In genomic region chr19:16771618-16772017, GRCh38 we compare ENCODE assay signal across 8 cellular contexts. TPM values are rescaled to one million over a fixed set of nuclear protein-coding genes. Genes with fewer than 3 reads are reported as not detected.
DNase-seq lines count a peak whose midpoint lies in the region; ATAC-seq, FAIRE-seq and TF ChIP-seq lines count a peak whose summit lies in the region.

No MANE protein-coding gene starts in this region.

- in situ Hi-C loops in HepG2 (cut with HindIII; ENCODE audit: extremely low pct_ligation_motif_present, low pct_unique_long_range_greater_than_20kb) = loop anchor here (10.0 kb wide), 2 partner anchors 133 to 283 kb away; no protein-coding TSS in a partner anchor

- TF ChIP-seq POLR2A in HepG2 (IDR thresholded peaks at IDR 0.05; ENCODE audit: insufficient read depth in 1 of 2, low read depth in 2 of 2, low read length in 2 of 2) = no peak

- no peaks in the 10 kb centered on the region for H3K36me3 ChIP-seq in HepG2 (replicated peaks in 1 of 2; ENCODE audit: control insufficient read depth in 1 of 2, insufficient read depth in 2 of 2, low read length in 2 of 2)

- no peaks in the 10 kb centered on the region for H3K36me3 Mint-ChIP-seq in activated CD4-positive, alpha-beta T cell treated with anti-CD3 and anti-CD28 coated beads, Interleukin-2, amount 10 ng/mL, durations not matched to agents 24 days and 14 days (ENCODE audit: low read depth)

- FAIRE-seq in HepG2 (lab: Jason Lieb, UNC) = peak; percentile 94

- H3K27me3 Mint-ChIP-seq in activated CD4-positive, alpha-beta T cell treated with anti-CD3 and anti-CD28 coated beads, Interleukin-2, amount 10 ng/mL, durations not matched to agents 24 days and 14 days = peaks cover 2% of the 10 kb centered on the region

- 22% methylated on average over 14 of the region's 14 CpGs for WGBS in HepG2 (ENCODE audit: low lambda C conversion rate)

- H2AFZ ChIP-seq in HepG2 (ENCODE audit: low read length) = no peak overlapping the region

- no peak overlapping the region for H3K4me3 Mint-ChIP-seq in activated CD4-positive, alpha-beta T cell treated with anti-CD3 and anti-CD28 coated beads, Interleukin-2, amount 10 ng/mL, durations not matched to agents 24 days and 14 days

- intact Hi-C loops in activated CD4-positive, alpha-beta T cell treated with anti-CD3 and anti-CD28 coated beads, Interleukin-2, amount 10 ng/mL, durations not matched to agents 24 days and 14 days (cut with micrococcal nuclease) = loop anchor here (1.0 to 5.0 kb wide), 3 partner anchors 128 to 511 kb away; no protein-coding TSS in a partner anchor
- intact Hi-C loops in HepG2 (cut with micrococcal nuclease; ENCODE audit: unreplicated experiment) = loop anchor here (1.0 to 5.0 kb wide), 2 partner anchors 128 to 281 kb away; no protein-coding TSS in a partner anchor

- no peaks in the 10 kb centered on the region for H3K9me3 Mint-ChIP-seq in activated CD4-positive, alpha-beta T cell treated with anti-CD3 and anti-CD28 coated beads, Interleukin-2, amount 10 ng/mL, durations not matched to agents 24 days and 14 days

- no peak overlapping the region for H3K4me2 ChIP-seq in HepG2 (ENCODE audit: low read depth, low read length)

- no peak overlapping the region for H3K4me3 ChIP-seq in AG09309 (ENCODE audit: control insufficient read depth, low read depth, low read length)
- H3K4me3 ChIP-seq in coronary artery = no peak overlapping the region
- no peak overlapping the region for H3K4me3 ChIP-seq in HepG2 (replicated peaks in 1 of 3; ENCODE audit: insufficient read depth in 1 of 3, low read depth in 2 of 3, low read length in 3 of 3)

- H3K9me3 ChIP-seq in HepG2 (ENCODE audit: low read length) = no peaks in the 10 kb centered on the region

- H4K20me1 ChIP-seq in HepG2 (ENCODE audit: insufficient read depth, low read length) = no peaks in the 10 kb centered on the region

- peak; percentile 69 for TF ChIP-seq RAD21 in HepG2 (CRISPR knock-in tag; IDR thresholded peaks at IDR 0.05)

- no peaks in the 10 kb centered on the region for H3K4me1 Mint-ChIP-seq in activated CD4-positive, alpha-beta T cell treated with anti-CD3 and anti-CD28 coated beads, Interleukin-2, amount 10 ng/mL, durations not matched to agents 24 days and 14 days

- CTCF ChIA-PET in HepG2 (lab: Yijun Ruan, JAX; ENCODE audit: low intra/inter-chr PET ratio, low total read pairs) = interaction anchor here (1.7 kb wide), 2 partner anchors 128 to 281 kb away, joined by 10 to 15 read pairs; no protein-coding TSS in a partner anchor

- DNase-seq in AG09309 (ENCODE audit: low read depth) (peak; percentile 45), HCEC 1CT (peak; percentile 43), NCI-H524 treated with DMSO at 0.1 percent for 48 hours (lab: John Stamatoyannopoulos, UW) (peak; percentile 43), coronary artery (ENCODE audit: low spot score) (no peak), HepG2 (ENCODE audit: low spot score) (peak; percentile 66)
- DNase-seq in activated CD4-positive, alpha-beta T cell treated with anti-CD3 and anti-CD28 coated beads, Interleukin-2, amount 10 ng/mL, durations not matched to agents 24 days and 14 days = peak; percentile 92
- peak; percentile 64 to 77 for DNase-seq in stimulated activated CD4-positive, alpha-beta T cell treated with anti-CD3 and anti-CD28 coated beads, Interleukin-4, amount 100 ng/mL, for 48 hours (ENCODE audit: low read depth in 2 of 2)

- H3K27ac ChIP-seq in coronary artery (no peak overlapping the region), HepG2 (ENCODE audit: extremely low read length, insufficient read depth, low read length) (no peak overlapping the region)

- TF ChIP-seq EP300 in HepG2 (IDR thresholded peaks at IDR 0.05; ENCODE audit: low read depth in 2 of 2, low read length in 2 of 2) = no peak
- TF ChIP-seq EP300 in HepG2 (CRISPR knock-in tag; IDR thresholded peaks at IDR 0.05; ENCODE audit: borderline replicate concordance) = no peak

- POLR2A ChIA-PET in HepG2 (lab: Yijun Ruan, JAX) = no interaction called here

- H3K9ac ChIP-seq in HepG2 (ENCODE audit: insufficient read depth, low read depth, low read length) = no peak overlapping the region

- no peaks in the 10 kb centered on the region; a peak in 1 of 5 replicates for H3K27me3 ChIP-seq in HepG2 (ENCODE audit: control insufficient read depth in 1 of 2, insufficient read depth in 2 of 2, low read length in 2 of 2)

- ATAC-seq in HepG2 = peak; percentile 78
- no peak for ATAC-seq in HG02642 (IDR thresholded peaks at IDR 0.05; ENCODE audit: poor library complexity, unreplicated experiment)

- TF ChIP-seq CTCF in AG09309 (IDR thresholded peaks at IDR 0.05; ENCODE audit: control insufficient read depth, insufficient read depth, low read depth, low read length, missing control alignments) (peak; percentile 82), coronary artery (IDR thresholded peaks at IDR 0.05) (peak; percentile 81), HepG2 (CRISPR knock-in tag; IDR thresholded peaks at IDR 0.05) (peak; percentile 88)

- no peaks in the 10 kb centered on the region for H3K79me2 ChIP-seq in HepG2 (ENCODE audit: insufficient read depth, low read length)

- no peaks in the 10 kb centered on the region for H3K4me1 ChIP-seq in HepG2 (ENCODE audit: insufficient read depth, low read length)

- no peak overlapping the region for H3K27ac Mint-ChIP-seq in activated CD4-positive, alpha-beta T cell treated with anti-CD3 and anti-CD28 coated beads, Interleukin-2, amount 10 ng/mL, durations not matched to agents 24 days and 14 days

- no TSS peak for BruUV-seq in HepG2 (replicated peaks; lab: Mats Ljungman, UMichigan)

TF ChIP-seq in HepG2, 621 proteins besides CTCF, POLR2A, EP300 and RAD21 (continues in another document):
- no peak for TF ChIP-seq TIGD3 (CRISPR knock-in tag; IDR thresholded peaks at IDR 0.05; ENCODE audit: borderline replicate concordance)

RNA-seq across cellular contexts. Expression of gene NWD1, which starts 52.0 kb away (rescaled TPM):
- total RNA-seq in activated CD4-positive, alpha-beta T cell treated with anti-CD3 and anti-CD28 coated beads, Interleukin-2, amount 10 ng/mL, durations not matched to agents 24 days and 14 days = not detected in 2 replicates
- not detected in 2 replicates for total RNA-seq in HepG2 (2016; rRNA removed; fragmentation: Illumina TruSeq; extraction: Trizol)
- not detected in 2 replicates for total RNA-seq in HepG2 (2016; cell fraction: cytosol; rRNA removed; fragmentation: Illumina TruSeq; extraction: Trizol; ENCODE audit: low read depth)
- total RNA-seq in HepG2 (2016; cell fraction: insoluble cytoplasmic fraction; rRNA removed; fragmentation: Illumina TruSeq; extraction: Trizol) = not detected in 2 replicates
- not detected in 2 replicates for total RNA-seq in HepG2 (2016; cell fraction: membrane; rRNA removed; fragmentation: Illumina TruSeq; extraction: Trizol)
- not detected in 2 replicates for total RNA-seq in HepG2 (2016; cell fraction: nucleus; rRNA removed; fragmentation: Illumina TruSeq; extraction: Trizol)
- not detected in 2 replicates for polyA plus RNA-seq in HepG2 (2011; rRNA removed)
- under 0.01 TPM in 1 of 2 replicates, not detected in the other for polyA plus RNA-seq in HepG2 (2011; cell fraction: cytosol; rRNA removed)
- 0.02 and 0.03 TPM in 2 replicates for polyA plus RNA-seq in HepG2 (2011; cell fraction: nucleus; rRNA removed)
- not detected in 2 replicates for polyA plus RNA-seq in HepG2 (2012)
- not detected in 2 replicates for polyA plus RNA-seq in HepG2 (2016; cell fraction: cytosol; fragmentation: Illumina TruSeq; extraction: Trizol; ENCODE audit: low read depth)
- not detected in 2 replicates for polyA plus RNA-seq in HepG2 (2016; cell fraction: insoluble cytoplasmic fraction; fragmentation: Illumina TruSeq; extraction: Trizol; ENCODE audit: low read depth)
- not detected in 2 replicates for polyA plus RNA-seq in HepG2 (2016; cell fraction: membrane; fragmentation: Illumina TruSeq; extraction: Trizol; ENCODE audit: low read depth)
- polyA plus RNA-seq in HepG2 (2016; cell fraction: nucleus; fragmentation: Illumina TruSeq; extraction: Trizol; ENCODE audit: insufficient read depth, low read depth) = not detected in 2 replicates
- 0.04 and 0.61 TPM in 2 replicates for polyA minus RNA-seq in HepG2 (2011; rRNA and poly(A)+ RNA removed; ENCODE audit: low replicate concordance)
- not detected in 2 replicates for polyA minus RNA-seq in HepG2 (2011; cell fraction: cytosol; rRNA and poly(A)+ RNA removed)
- not detected in 2 replicates for polyA minus RNA-seq in HepG2 (2011; cell fraction: nucleus; rRNA and poly(A)+ RNA removed)

RNA-seq across cellular contexts. Expression of gene SIN3B, which starts 57.6 kb away (rescaled TPM):
- total RNA-seq in activated CD4-positive, alpha-beta T cell treated with anti-CD3 and anti-CD28 coated beads, Interleukin-2, amount 10 ng/mL, durations not matched to agents 24 days and 14 days = 40.2 and 43.9 TPM in 2 replicates
- 7.9 and 12.9 TPM in 2 replicates for total RNA-seq in HepG2 (2016; rRNA removed; fragmentation: Illumina TruSeq; extraction: Trizol)
- 7.1 and 7.5 TPM in 2 replicates for total RNA-seq in HepG2 (2016; cell fraction: cytosol; rRNA removed; fragmentation: Illumina TruSeq; extraction: Trizol; ENCODE audit: low read depth)
- total RNA-seq in HepG2 (2016; cell fraction: insoluble cytoplasmic fraction; rRNA removed; fragmentation: Illumina TruSeq; extraction: Trizol) = 6.8 and 11.8 TPM in 2 replicates
- total RNA-seq in HepG2 (2016; cell fraction: membrane; rRNA removed; fragmentation: Illumina TruSeq; extraction: Trizol) = 4.9 and 5.8 TPM in 2 replicates
- 19.4 and 21.7 TPM in 2 replicates for total RNA-seq in HepG2 (2016; cell fraction: nucleus; rRNA removed; fragmentation: Illumina TruSeq; extraction: Trizol)
- 25.7 and 35.8 TPM in 2 replicates for polyA plus RNA-seq in HepG2 (2011; rRNA removed)
- 6.9 and 8.5 TPM in 2 replicates for polyA plus RNA-seq in HepG2 (2011; cell fraction: cytosol; rRNA removed)
- polyA plus RNA-seq in HepG2 (2011; cell fraction: nucleus; rRNA removed) = 269 and 298 TPM in 2 replicates
- polyA plus RNA-seq in HepG2 (2012) = 26.2 and 29.5 TPM in 2 replicates
- polyA plus RNA-seq in HepG2 (2016; cell fraction: cytosol; fragmentation: Illumina TruSeq; extraction: Trizol; ENCODE audit: low read depth) = 1.0 and 1.1 TPM in 2 replicates
- 9.3 and 9.9 TPM in 2 replicates for polyA plus RNA-seq in HepG2 (2016; cell fraction: insoluble cytoplasmic fraction; fragmentation: Illumina TruSeq; extraction: Trizol; ENCODE audit: low read depth)
- polyA plus RNA-seq in HepG2 (2016; cell fraction: membrane; fragmentation: Illumina TruSeq; extraction: Trizol; ENCODE audit: low read depth) = 2.2 and 2.3 TPM in 2 replicates
- 71.8 and 84.2 TPM in 2 replicates for polyA plus RNA-seq in HepG2 (2016; cell fraction: nucleus; fragmentation: Illumina TruSeq; extraction: Trizol; ENCODE audit: insufficient read depth, low read depth)
- polyA minus RNA-seq in HepG2 (2011; rRNA and poly(A)+ RNA removed; ENCODE audit: low replicate concordance) = 17.6 and 36.5 TPM in 2 replicates
- polyA minus RNA-seq in HepG2 (2011; cell fraction: cytosol; rRNA and poly(A)+ RNA removed) = 7.9 and 9.8 TPM in 2 replicates
- polyA minus RNA-seq in HepG2 (2011; cell fraction: nucleus; rRNA and poly(A)+ RNA removed) = 62.6 and 67.4 TPM in 2 replicates
